Comparison of ENCODE assay signal across 8 cellular contexts in genomic region chr10:75210193-75211006, GRCh38. TPM values are rescaled to one million over a fixed set of nuclear protein-coding genes. Genes with fewer than 3 reads are reported as not detected.
DNase-seq lines count a peak whose midpoint lies in the region; ATAC-seq and TF ChIP-seq lines count a peak whose summit lies in the region.

Gene VDAC2, plus strand, starts transcription at chr10:75210796. Its CDS starts 363 bp downstream, at chr10:75211159.

- TF ChIP-seq POLR2A in uterus (IDR thresholded peaks at IDR 0.05) = peak; percentile 80 to 87

- intact Hi-C loops in left ventricle myocardium superior (cut with micrococcal nuclease) = no loop called here
- intact Hi-C loops in uterus (cut with DNase I; ENCODE audit: low total_unique reads) = no loop called here

- TF ChIP-seq CTCF in GM13976 (IDR thresholded peaks at IDR 0.05; ENCODE audit: borderline replicate concordance, control extremely low read depth, extremely low read depth, insufficient read depth, missing control alignments) (no peak), uterus (IDR thresholded peaks at IDR 0.05) (peak in 1 of 4 experiments; percentile 25)

- H3K9me3 ChIP-seq in uterus = no peaks in the 10 kb centered on the region

- no peaks in the 10 kb centered on the region for H3K27me3 Mint-ChIP-seq in T-helper 1 cell treated with Interleukin-12 subunit alpha and Interleukin-12 subunit beta and Interleukin-4 antibody, amounts not matched to agents 30 μg/mL and 1 μg/mL, for 36 hours (ENCODE audit: low read depth)

- no peaks in the 10 kb centered on the region for H3K9me3 Mint-ChIP-seq in T-helper 1 cell treated with Interleukin-12 subunit alpha and Interleukin-12 subunit beta and Interleukin-4 antibody, amounts not matched to agents 30 μg/mL and 1 μg/mL, for 36 hours

- ATAC-seq in HG02759 (IDR thresholded peaks at IDR 0.05; ENCODE audit: unreplicated experiment) (peak; percentile 84), left ventricle myocardium superior (peak; percentile 98)

- peaks cover 3 to 8% of the 10 kb centered on the region in 2 donors for H3K4me1 ChIP-seq in uterus

- peak within 1 kb of the TSS; percentile 91 to 92 for H3K4me3 ChIP-seq in uterus

- H3K36me3 Mint-ChIP-seq in T-helper 1 cell treated with Interleukin-12 subunit alpha and Interleukin-12 subunit beta and Interleukin-4 antibody, amounts not matched to agents 30 μg/mL and 1 μg/mL, for 36 hours (ENCODE audit: low read depth) = peaks cover 16% of the 10 kb centered on the region

- H3K4me1 Mint-ChIP-seq in T-helper 1 cell treated with Interleukin-12 subunit alpha and Interleukin-12 subunit beta and Interleukin-4 antibody, amounts not matched to agents 30 μg/mL and 1 μg/mL, for 36 hours (ENCODE audit: low read depth) = peaks cover 28% of the 10 kb centered on the region

- H3K36me3 ChIP-seq in uterus = no peaks in the 10 kb centered on the region

- DNase-seq in GM13976 (ENCODE audit: low spot score) (peak; percentile 97), NCI-H128 (lab: John Stamatoyannopoulos, UW; ENCODE audit: unreplicated experiment) (peak; percentile 70), amniotic stem cell (lab: John Stamatoyannopoulos, UW) (peak; percentile 57), left ventricle myocardium superior (peak; percentile 97), putamen (ENCODE audit: low spot score) (peak; percentile 92), uterus (peak; percentile 89 to 95)

- in situ Hi-C loops in GM13976 (cut with MboI; ENCODE audit: low sequenced_read_pairs, unreplicated experiment) = no loop called here

- H3K27ac ChIP-seq in uterus = peak within 1 kb of the TSS; percentile 98 to 99

- H3K27ac Mint-ChIP-seq in T-helper 1 cell treated with Interleukin-12 subunit alpha and Interleukin-12 subunit beta and Interleukin-4 antibody, amounts not matched to agents 30 μg/mL and 1 μg/mL, for 36 hours = peak within 1 kb of the TSS; percentile 100

- peak within 1 kb of the TSS; percentile 100 for H3K4me3 Mint-ChIP-seq in T-helper 1 cell treated with Interleukin-12 subunit alpha and Interleukin-12 subunit beta and Interleukin-4 antibody, amounts not matched to agents 30 μg/mL and 1 μg/mL, for 36 hours

- no peaks in the 10 kb centered on the region for H3K27me3 ChIP-seq in uterus

RNA-seq across cellular contexts. Expression of gene VDAC2, which starts in this region (rescaled TPM):
- total RNA-seq in left ventricle myocardium superior (493 TPM), uterus (100 to 1,000 TPM in 1 of 4 donors, 10 to 100 TPM in 3; 57.6 to 119 (median 76.5) TPM)

Comparison
In these comparisons a context has a peak if more than half of its experiments do, and no peak if none do; other contexts are left out.
1. Peak in every context shown above with its lines: DNase-seq, ATAC-seq, H3K4me3 ChIP-seq and H3K27ac ChIP-seq.